17 cellular contexts compared by ENCODE assay signal in genomic region chr4:76741663-76742020, GRCh38.
"Had no signal": no experiment of that assay in that cellular context is flagged by ENCODE, and none has a peak within 500 bp of the region (broad histone marks: within the 10 kb centered on the region; RNA-seq: fewer than 3 reads in every experiment).

No MANE protein-coding gene starts in this region.

- H3K36me3 Mint-ChIP-seq: memory B cell, natural killer cell had no signal

- H3K4me3 Mint-ChIP-seq: activated B cell treated with CpG ODN at 0.5 μM for 24 hours; activated CD8-positive, alpha-beta T cell treated with anti-CD3 and anti-CD28 coated beads for 36 hours; memory B cell; natural killer cell; T-helper 17 cell had no signal

- H3K4me1 ChIP-seq: spleen had no signal

- H3K4me1 Mint-ChIP-seq: activated B cell treated with CpG ODN at 0.5 μM for 24 hours, memory B cell, natural killer cell had no signal

- H3K27ac Mint-ChIP-seq: activated B cell treated with CpG ODN at 0.5 μM for 24 hours; activated CD8-positive, alpha-beta T cell treated with anti-CD3 and anti-CD28 coated beads for 36 hours; memory B cell; natural killer cell; T-helper 17 cell had no signal

- DNase-seq: activated B cell treated with CpG ODN at 0.5 μM for 24 hours; activated CD4-positive, alpha-beta T cell treated with anti-CD3 and anti-CD28 coated beads for 48 hours; activated CD8-positive, alpha-beta T cell treated with anti-CD3 and anti-CD28 coated beads for 36 hours; anterior cingulate cortex; cerebellar nuclear complex; effector memory CD4-positive, alpha-beta T cell; hypothalamus; kidney; left ventricle myocardium superior; natural killer cell; T-helper 17 cell had no signal

- H3K27ac ChIP-seq: breast epithelium, epithelial cell of prostate had no signal

- H3K9me3 ChIP-seq: breast epithelium, spleen, tibial nerve had no signal

- H3K9me3 Mint-ChIP-seq: activated B cell treated with CpG ODN at 0.5 μM for 24 hours; activated CD8-positive, alpha-beta T cell treated with anti-CD3 and anti-CD28 coated beads for 36 hours; memory B cell; natural killer cell had no signal

- H3K4me3 ChIP-seq: breast epithelium, spleen, tibial nerve had no signal

- H3K27me3 Mint-ChIP-seq: activated B cell treated with CpG ODN at 0.5 μM for 24 hours had no signal

- H3K36me3 ChIP-seq: breast epithelium had no signal

- H3K27me3 ChIP-seq: breast epithelium, spleen, tibial nerve had no signal

- ATAC-seq: activated CD8-positive, alpha-beta T cell treated with anti-CD3 and anti-CD28 coated beads for 36 hours; left ventricle myocardium superior; natural killer cell; sciatic nerve; T-helper 17 cell had no signal
